Comparison of ENCODE assay signal across 13 cellular contexts in genomic region chr1:84969489-84970250, GRCh38. TPM values are rescaled to one million over a fixed set of nuclear protein-coding genes. Genes with fewer than 3 reads are reported as not detected.
A peak's percentile ranks its signal among the peaks of the same experiment; 100 is the strongest.
DNase-seq lines count a peak whose midpoint lies in the region; ATAC-seq lines count a peak whose summit lies in the region.
"Had no signal": no experiment of that assay in that cellular context is flagged by ENCODE, and none has a peak within 500 bp of the region (broad histone marks: within the 10 kb centered on the region; RNA-seq: fewer than 3 reads in every experiment).

No MANE protein-coding gene starts in this region.

- H3K9me3 Mint-ChIP-seq in activated T-helper 17 cell treated with anti-CD3 and anti-CD28 coated beads, Interleukin-2, amount 50 U/mL, for 72 hours = no peaks in the 10 kb centered on the region

- H3K4me1 Mint-ChIP-seq in activated T-helper 17 cell treated with anti-CD3 and anti-CD28 coated beads, Interleukin-2, amount 50 U/mL, for 72 hours = peaks cover 22% of the 10 kb centered on the region

- peaks cover 53% of the 10 kb centered on the region for H3K36me3 Mint-ChIP-seq in activated T-helper 17 cell treated with anti-CD3 and anti-CD28 coated beads, Interleukin-2, amount 50 U/mL, for 72 hours (ENCODE audit: low read depth)

- no peaks in the 10 kb centered on the region for H3K27me3 Mint-ChIP-seq in activated T-helper 17 cell treated with anti-CD3 and anti-CD28 coated beads, Interleukin-2, amount 50 U/mL, for 72 hours

- no peak for DNase-seq in GF-D8 (lab: John Stamatoyannopoulos, UW)
- DNase-seq in SIG-M5 treated with dmso at 0.1 percent for 504 hours (lab: John Stamatoyannopoulos, UW; ENCODE audit: unreplicated experiment) = no peak
- DNase-seq in NCI-H446 treated with DMSO at 0.1 percent for 48 hours (lab: John Stamatoyannopoulos, UW) = no peak
- DNase-seq in hepatic stellate cell (ENCODE audit: low spot score) = no peak
- DNase-seq: DMS153, left ventricle myocardium superior, NCI-H2107 had no signal

- H3K27ac Mint-ChIP-seq in activated T-helper 17 cell treated with anti-CD3 and anti-CD28 coated beads, Interleukin-2, amount 50 U/mL, for 72 hours = peak overlapping the region; percentile 82

- peak; percentile 59 for ATAC-seq in GM18502 (IDR thresholded peaks at IDR 0.05; ENCODE audit: poor library complexity, unreplicated experiment)
- ATAC-seq in GM19455 (IDR thresholded peaks at IDR 0.05; ENCODE audit: unreplicated experiment) = peak; percentile 33
- ATAC-seq in HG03060 (IDR thresholded peaks at IDR 0.05; ENCODE audit: low read depth, unreplicated experiment) = peak; percentile 40
- peak; percentile 79 for ATAC-seq in activated T-helper 17 cell treated with anti-CD3 and anti-CD28 coated beads, Interleukin-2, amount 50 U/mL, for 72 hours (replicated peaks)
- ATAC-seq: left ventricle myocardium superior, sciatic nerve, SK-N-SH treated with all-trans-retinoic acid at 6 μM for 48 hours had no signal

- peak overlapping the region; percentile 36 for H3K4me3 Mint-ChIP-seq in activated T-helper 17 cell treated with anti-CD3 and anti-CD28 coated beads, Interleukin-2, amount 50 U/mL, for 72 hours

RNA-seq across cellular contexts. Expression of gene MCOLN2, which starts 27.2 kb away (rescaled TPM):
- 10 to 100 TPM; 25.6 to 43.8 TPM for total RNA-seq in activated T-helper 17 cell treated with anti-CD3 and anti-CD28 coated beads, Interleukin-2, amount 50 U/mL, for 72 hours
